8 cellular contexts compared by ENCODE assay signal in genomic region chr13:80338781-80339577, GRCh38. TPM values are rescaled to one million over a fixed set of nuclear protein-coding genes. Genes with fewer than 3 reads are reported as not detected.
A peak's percentile ranks its signal among the peaks of the same experiment; 100 is the strongest.
DNase-seq lines count a peak whose midpoint lies in the region; ATAC-seq and TF ChIP-seq lines count a peak whose summit lies in the region.

No MANE protein-coding gene starts in this region.

- DNase-seq in BJ (ENCODE audit: low read depth) (peak; percentile 57), NCI-H2227 treated with DMSO at 0.1 percent for 48 hours (lab: John Stamatoyannopoulos, UW) (peak; percentile 11), astrocyte of the spinal cord (ENCODE audit: low read depth, low spot score) (peak; percentile 84), putamen (ENCODE audit: low spot score) (peak; percentile 65), NK-92 (lab: John Stamatoyannopoulos, UW; ENCODE audit: unreplicated experiment) (no peak), NCI-H1694 (lab: John Stamatoyannopoulos, UW) (no peak)

- peak; percentile 20 for ATAC-seq in GM19043 (IDR thresholded peaks at IDR 0.05; ENCODE audit: low read depth, unreplicated experiment)

- in situ Hi-C loops in astrocyte of the spinal cord (cut with HindIII; ENCODE audit: low sequenced_read_pairs): no loop called here

- H3K4me3 ChIP-seq in BJ (ENCODE audit: low read depth, low read length) (peak overlapping the region; percentile 86), astrocyte of the spinal cord (ENCODE audit: low read depth, low read length) (peak overlapping the region; percentile 95), iPS-11a (ENCODE audit: low read depth, low read length) (peak overlapping the region; percentile 95)

- no peaks in the 10 kb centered on the region for H3K27me3 ChIP-seq in BJ (ENCODE audit: control insufficient read depth, insufficient read depth, low read length)

- TF ChIP-seq CTCF in BJ (IDR thresholded peaks at IDR 0.05; ENCODE audit: insufficient read depth, low read depth, low read length): peak; percentile 45; the same call in 1 of the 2 replicates
- TF ChIP-seq CTCF in astrocyte of the spinal cord (IDR thresholded peaks at IDR 0.05; ENCODE audit: low read depth, low read length): peak; percentile 31

- CTCF ChIA-PET in BJ (lab: Yijun Ruan, JAX): interaction anchor here (0.6 to 1.4 kb wide), 9 partner anchors 12 to 915 kb away, joined by 3 to 6 read pairs (median 3); no protein-coding TSS in a partner anchor

- H3K36me3 ChIP-seq in BJ (ENCODE audit: control insufficient read depth, insufficient read depth, low read length): peaks cover 3% of the 10 kb centered on the region; the same call in 1 of the 2 replicates

- POLR2A ChIA-PET in BJ (lab: Charles Lee): interaction anchor here (1.0 kb wide), 1 partner anchor 402 kb away, joined by 3 read pairs; no protein-coding TSS in a partner anchor

RNA-seq across cellular contexts. Expression of gene SPRY2, which starts 1.9 kb away (rescaled TPM):
- 21.0 and 21.6 TPM in 2 replicates for polyA plus RNA-seq in BJ (2011; rRNA removed)
- polyA minus RNA-seq in BJ (2011; rRNA and poly(A)+ RNA removed): 18.0 and 25.0 TPM in 2 replicates

Comparison
In these comparisons a context has a peak if more than half of its experiments do, and no peak if none do; other contexts are left out.
1. DNase-seq: peak in BJ (single experiment), NCI-H2227 treated with DMSO at 0.1 percent for 48 hours (single experiment), astrocyte of the spinal cord (single experiment) and putamen (single experiment); none in NK-92 (single experiment) and NCI-H1694 (single experiment).
2. Peak in every context shown above with its lines, with median percentiles within 50 percentile points of each other: H3K4me3 ChIP-seq.